In genomic region chr1:21898326-21899155, GRCh38 we compare ENCODE assay signal across 12 cellular contexts. TPM values are rescaled to one million over a fixed set of nuclear protein-coding genes. Genes with fewer than 3 reads are reported as not detected.
DNase-seq lines count a peak whose midpoint lies in the region; ATAC-seq and TF ChIP-seq lines count a peak whose summit lies in the region.
"Had no signal": no experiment of that assay in that cellular context is flagged by ENCODE, and none has a peak within 500 bp of the region (broad histone marks: within the 10 kb centered on the region; RNA-seq: fewer than 3 reads in every experiment).

No MANE protein-coding gene starts in this region.

- no peak for TF ChIP-seq EP300 in transverse colon (IDR thresholded peaks at IDR 0.05; ENCODE audit: low read depth)

- ATAC-seq in RWPE2 (ENCODE audit: low read depth) (no peak), HG02798 (IDR thresholded peaks at IDR 0.05; ENCODE audit: poor library complexity, unreplicated experiment) (no peak)

- DNase-seq in RWPE2 (ENCODE audit: low spot score) (peak; percentile 41), fibroblast of the aortic adventitia (ENCODE audit: low read depth) (peak; percentile 52), nephron progenitor cell (no peak), transverse colon (no peak), anterior cingulate cortex (lab: John Stamatoyannopoulos, UW) (no peak), NCI-H1417 (lab: John Stamatoyannopoulos, UW) (no peak)
- DNase-seq: activated CD4-positive, alpha-beta T cell treated with anti-CD3 and anti-CD28 coated beads, Interleukin-2, amount 10 ng/mL, durations not matched to agents 24 days and 14 days; NCI-H2081 treated with DMSO at 0.1 percent for 48 hours; stimulated activated CD4-positive, alpha-beta T cell treated with anti-CD3 and anti-CD28 coated beads, Interleukin-15, amount 100 ng/mL, for 24 hours; T-helper 1 cell had no signal

- H3K27me3 ChIP-seq in RWPE2 (ENCODE audit: insufficient read depth, poor library complexity, severe bottlenecking), result no peaks in the 10 kb centered on the region
- no peaks in the 10 kb centered on the region for H3K27me3 ChIP-seq in transverse colon

- H3K4me1 ChIP-seq in RWPE2 (ENCODE audit: insufficient read depth, poor library complexity, severe bottlenecking), result no peaks in the 10 kb centered on the region
- peaks cover 73 to 85% (median 77%) of the 10 kb centered on the region in 4 donors for H3K4me1 ChIP-seq in transverse colon

- in situ Hi-C loops in transverse colon (cut with MboI; ENCODE audit: low pct_ligation_motif_present in 1 of 4, low pct_unique_long_range_greater_than_20kb in 1 of 4, low sequenced_read_pairs in 3 of 4), result no loop called here

- WGBS in transverse colon (ENCODE audit: low coverage in 1 of 2), 2 donors, result 67 to 70% methylated on average over 8 to 16 of the region's 16 CpGs

- H3K9me3 Mint-ChIP-seq in nephron progenitor cell, result no peaks in the 10 kb centered on the region
- H3K9me3 Mint-ChIP-seq: activated CD4-positive, alpha-beta T cell treated with anti-CD3 and anti-CD28 coated beads, Interleukin-2, amount 10 ng/mL, durations not matched to agents 24 days and 14 days; activated T-helper 2 cell treated with anti-CD3 and anti-CD28 coated beads, Interferon-gamma antibody, Interleukin-2, Interleukin-4, amounts not matched to agents 10 μg/mL and 5 μg/mL and 100 μg/mL, durations not matched to agents 14 hours and 24 hours and 36 hours had no signal

- H3K9me3 ChIP-seq in RWPE2 (ENCODE audit: severe bottlenecking) (no peaks in the 10 kb centered on the region), transverse colon (no peaks in the 10 kb centered on the region)

- H3K36me3 Mint-ChIP-seq in nephron progenitor cell (ENCODE audit: low read depth), result peaks cover 6% of the 10 kb centered on the region

- TF ChIP-seq POLR2A in transverse colon (IDR thresholded peaks at IDR 0.05), result no peak

- TF ChIP-seq CTCF in RWPE2 (IDR thresholded peaks at IDR 0.05; ENCODE audit: poor library complexity, severe bottlenecking), result no peak
- TF ChIP-seq CTCF in fibroblast of the aortic adventitia (IDR thresholded peaks at IDR 0.05; ENCODE audit: insufficient read depth, low read length), result peak; percentile 8
- TF ChIP-seq CTCF in nephron progenitor cell (IDR thresholded peaks at IDR 0.05), result no peak
- TF ChIP-seq CTCF in transverse colon (IDR thresholded peaks at IDR 0.05), result no peak

- peak overlapping the region; percentile 44 for H3K4me3 Mint-ChIP-seq in nephron progenitor cell
- H3K4me3 Mint-ChIP-seq: activated CD4-positive, alpha-beta T cell treated with anti-CD3 and anti-CD28 coated beads, Interleukin-2, amount 10 ng/mL, durations not matched to agents 24 days and 14 days had no signal

- H3K4me3 ChIP-seq in RWPE2 (ENCODE audit: severe bottlenecking) (no peak overlapping the region), fibroblast of the aortic adventitia (ENCODE audit: low read depth, low read length) (no peak overlapping the region), transverse colon (no peak overlapping the region)

- intact Hi-C loops in transverse colon (cut with DNase I; ENCODE audit: low total_unique reads), result no loop called here

- H3K27ac Mint-ChIP-seq in nephron progenitor cell, result peak overlapping the region; percentile 93
- H3K27ac Mint-ChIP-seq: activated CD4-positive, alpha-beta T cell treated with anti-CD3 and anti-CD28 coated beads, Interleukin-2, amount 10 ng/mL, durations not matched to agents 24 days and 14 days; activated T-helper 2 cell treated with anti-CD3 and anti-CD28 coated beads, Interferon-gamma antibody, Interleukin-2, Interleukin-4, amounts not matched to agents 10 μg/mL and 5 μg/mL and 100 μg/mL, durations not matched to agents 14 hours and 24 hours and 36 hours had no signal

- peaks cover 3% of the 10 kb centered on the region for H3K27me3 Mint-ChIP-seq in nephron progenitor cell (ENCODE audit: low read depth, poor library complexity)
- H3K27me3 Mint-ChIP-seq: activated CD4-positive, alpha-beta T cell treated with anti-CD3 and anti-CD28 coated beads, Interleukin-2, amount 10 ng/mL, durations not matched to agents 24 days and 14 days had no signal

- H3K36me3 ChIP-seq in RWPE2 (ENCODE audit: low read depth) (peaks cover 9% of the 10 kb centered on the region; the same call in 1 of the 2 replicates), transverse colon (no peaks in the 10 kb centered on the region)

- H3K4me1 Mint-ChIP-seq in nephron progenitor cell, result peaks cover 75% of the 10 kb centered on the region
- H3K4me1 Mint-ChIP-seq: activated CD4-positive, alpha-beta T cell treated with anti-CD3 and anti-CD28 coated beads, Interleukin-2, amount 10 ng/mL, durations not matched to agents 24 days and 14 days had no signal

- H3K27ac ChIP-seq in RWPE2 (ENCODE audit: poor library complexity, severe bottlenecking), result no peak overlapping the region
- H3K27ac ChIP-seq in transverse colon, result peak overlapping the region; percentile 74 to 98 (median 94)

RNA-seq across cellular contexts. Expression of gene HSPG2, which starts 38.6 kb away (rescaled TPM):
- 164 and 367 TPM in 2 replicates for total RNA-seq in fibroblast of the aortic adventitia (ENCODE audit: low replicate concordance)
- 100 to 1,000 TPM; 107 to 343 (median 228) TPM for total RNA-seq in transverse colon

Comparison
In these comparisons a context has a peak if more than half of its experiments do, and no peak if none do; other contexts are left out.
1. DNase-seq: peak in RWPE2 (single experiment) and fibroblast of the aortic adventitia (single experiment); none in nephron progenitor cell (single experiment), transverse colon (single experiment), anterior cingulate cortex (0 of 58) and NCI-H1417 (0 of 3).